Comparison of ENCODE assay signal across 8 cellular contexts in the genomic region with DNA sequence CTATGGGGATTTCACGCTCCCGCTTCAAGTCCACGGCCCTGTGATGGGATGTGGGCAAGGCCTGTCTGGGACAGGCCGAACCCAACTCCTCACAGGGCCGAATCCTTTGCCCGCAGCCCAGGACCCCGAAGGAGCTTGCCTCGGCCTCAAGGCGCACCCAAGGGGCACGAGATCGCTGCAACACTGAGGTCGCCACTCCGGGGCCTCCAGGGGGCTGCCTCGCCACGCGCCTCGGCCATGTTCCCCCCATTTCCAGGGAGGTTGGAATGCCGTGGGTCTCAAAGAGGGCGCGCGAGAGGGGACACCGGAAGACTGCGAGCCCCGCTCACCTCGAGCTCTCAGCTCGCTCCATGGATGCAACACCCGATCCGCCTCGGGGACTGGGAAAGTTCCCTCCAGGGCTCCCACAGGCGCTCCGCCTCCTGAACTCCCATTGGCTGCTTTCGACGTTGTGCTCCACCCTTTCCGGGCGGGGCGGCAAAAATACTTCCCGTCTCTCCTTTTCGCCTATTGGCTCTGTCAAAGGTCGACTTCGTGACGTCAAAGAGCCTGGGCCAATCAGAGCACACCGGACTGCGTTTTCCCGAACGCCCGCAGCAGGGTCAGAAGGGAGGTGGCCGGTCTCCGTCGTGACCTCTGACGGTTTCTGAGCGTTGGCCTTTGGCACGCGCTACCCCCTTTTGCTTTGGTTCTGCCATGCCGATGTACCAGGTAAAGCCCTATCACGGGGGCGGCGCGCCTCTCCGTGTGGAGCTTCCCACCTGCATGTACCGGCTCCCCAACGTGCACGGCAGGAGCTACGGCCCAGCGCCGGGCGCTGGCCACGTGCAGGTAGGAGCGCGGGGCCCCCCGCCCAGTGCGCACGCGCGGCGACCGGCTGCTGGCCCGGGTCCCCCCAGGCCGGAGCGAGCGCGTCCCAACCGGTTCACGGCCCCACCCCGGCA. TPM values are rescaled to one million over a fixed set of nuclear protein-coding genes. Genes with fewer than 3 reads are reported as not detected.
A peak's percentile ranks its signal among the peaks of the same experiment; 100 is the strongest.
DNase-seq lines count a peak whose midpoint lies in the region; ATAC-seq and TF ChIP-seq lines count a peak whose summit lies in the region.

A gene (plus strand): TSS at position 605 of the 944 bp plus-strand sequence. CDS start 92 bp downstream, at position 697.
A gene with protein sequence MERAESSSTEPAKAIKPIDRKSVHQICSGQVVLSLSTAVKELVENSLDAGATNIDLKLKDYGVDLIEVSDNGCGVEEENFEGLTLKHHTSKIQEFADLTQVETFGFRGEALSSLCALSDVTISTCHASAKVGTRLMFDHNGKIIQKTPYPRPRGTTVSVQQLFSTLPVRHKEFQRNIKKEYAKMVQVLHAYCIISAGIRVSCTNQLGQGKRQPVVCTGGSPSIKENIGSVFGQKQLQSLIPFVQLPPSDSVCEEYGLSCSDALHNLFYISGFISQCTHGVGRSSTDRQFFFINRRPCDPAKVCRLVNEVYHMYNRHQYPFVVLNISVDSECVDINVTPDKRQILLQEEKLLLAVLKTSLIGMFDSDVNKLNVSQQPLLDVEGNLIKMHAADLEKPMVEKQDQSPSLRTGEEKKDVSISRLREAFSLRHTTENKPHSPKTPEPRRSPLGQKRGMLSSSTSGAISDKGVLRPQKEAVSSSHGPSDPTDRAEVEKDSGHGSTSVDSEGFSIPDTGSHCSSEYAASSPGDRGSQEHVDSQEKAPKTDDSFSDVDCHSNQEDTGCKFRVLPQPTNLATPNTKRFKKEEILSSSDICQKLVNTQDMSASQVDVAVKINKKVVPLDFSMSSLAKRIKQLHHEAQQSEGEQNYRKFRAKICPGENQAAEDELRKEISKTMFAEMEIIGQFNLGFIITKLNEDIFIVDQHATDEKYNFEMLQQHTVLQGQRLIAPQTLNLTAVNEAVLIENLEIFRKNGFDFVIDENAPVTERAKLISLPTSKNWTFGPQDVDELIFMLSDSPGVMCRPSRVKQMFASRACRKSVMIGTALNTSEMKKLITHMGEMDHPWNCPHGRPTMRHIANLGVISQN (minus strand): TSS at position 382 of the 944 bp plus-strand sequence. CDS start 30 bp downstream, at position 352.

- H3K36me3 ChIP-seq in mucosa of stomach (ENCODE audit: control insufficient read depth, insufficient read depth, low read length) = no peaks in the 10 kb centered on the region

- no peaks in the 10 kb centered on the region for H3K27me3 Mint-ChIP-seq in activated T-cell treated with anti-CD3 and anti-CD28 coated beads, Interleukin-2, amount 50 U/mL, for 24 hours

- H3K27ac Mint-ChIP-seq in activated T-cell treated with anti-CD3 and anti-CD28 coated beads, Interleukin-2, amount 50 U/mL, for 24 hours = peak within 1 kb of the TSS; percentile 97

- peak within 1 kb of the TSS; percentile 84 for H3K4me3 ChIP-seq in mucosa of stomach (ENCODE audit: low read length)

- no peaks in the 10 kb centered on the region for H3K9me3 ChIP-seq in mucosa of stomach (ENCODE audit: control insufficient read depth, low read length)

- H3K27me3 ChIP-seq in mucosa of stomach (ENCODE audit: control insufficient read depth, insufficient read depth, low read length) = no peaks in the 10 kb centered on the region

- peaks cover 47% of the 10 kb centered on the region for H3K4me1 Mint-ChIP-seq in activated T-cell treated with anti-CD3 and anti-CD28 coated beads, Interleukin-2, amount 50 U/mL, for 24 hours (ENCODE audit: low read depth)

- H3K36me3 Mint-ChIP-seq in activated T-cell treated with anti-CD3 and anti-CD28 coated beads, Interleukin-2, amount 50 U/mL, for 24 hours (ENCODE audit: low read depth) = peaks cover 63% of the 10 kb centered on the region

- peak; percentile 94 for ATAC-seq in GM21717 (IDR thresholded peaks at IDR 0.05; ENCODE audit: unreplicated experiment)

- peak; percentile 96 for TF ChIP-seq POLR2A in erythroblast (IDR thresholded peaks at IDR 0.05; ENCODE audit: low read length)

- in situ Hi-C loops in KBM-7 (cut with MboI; ENCODE audit: low pct_unique_long_range_greater_than_20kb, low sequenced_read_pairs) = no loop called here

- H3K4me1 ChIP-seq in mucosa of stomach (ENCODE audit: control insufficient read depth, insufficient read depth, low read length) = peaks cover 27% of the 10 kb centered on the region

- peak; percentile 98 for DNase-seq in DMS79 (lab: John Stamatoyannopoulos, UW)
- peak; percentile 99 for DNase-seq in KBM-7
- DNase-seq in activated T-cell treated with anti-CD3 and anti-CD28 coated beads, Interleukin-2, amount 50 U/mL, for 24 hours = peak; percentile 97
- peak; percentile 98 for DNase-seq in erythroblast (lab: John Stamatoyannopoulos, UW)
- peak; percentile 88 to 93 for DNase-seq in stimulated activated CD8-positive, alpha-beta memory T cell treated with anti-CD3 and anti-CD28 coated beads, Interleukin-7, amount 100 ng/mL, for 1 hour (ENCODE audit: low read depth in 2 of 2)

- H3K9me3 Mint-ChIP-seq in activated T-cell treated with anti-CD3 and anti-CD28 coated beads, Interleukin-2, amount 50 U/mL, for 24 hours = no peaks in the 10 kb centered on the region

- H3K4me3 Mint-ChIP-seq in activated T-cell treated with anti-CD3 and anti-CD28 coated beads, Interleukin-2, amount 50 U/mL, for 24 hours = peak within 1 kb of the TSS; percentile 90

- H3K9ac ChIP-seq in mucosa of stomach (ENCODE audit: low read length) = peak within 1 kb of the TSS; percentile 59

TF ChIP-seq in PFSK-1, 5 proteins besides CTCF, POLR2A, EP300 and RAD21:
- TF ChIP-seq TAF1 (IDR thresholded peaks at IDR 0.05; ENCODE audit: borderline replicate concordance, insufficient read depth, low read length) (peak; percentile 92), FOXP2 (optimal IDR thresholded peaks at IDR 0.05; ENCODE audit: borderline replicate concordance, extremely low read depth, extremely low read length, insufficient read depth) (no peak), POLR2AphosphoS5 (IDR thresholded peaks at IDR 0.05; ENCODE audit: low read depth, low read length) (peak; percentile 86)
- TF ChIP-seq, protein P1, sequence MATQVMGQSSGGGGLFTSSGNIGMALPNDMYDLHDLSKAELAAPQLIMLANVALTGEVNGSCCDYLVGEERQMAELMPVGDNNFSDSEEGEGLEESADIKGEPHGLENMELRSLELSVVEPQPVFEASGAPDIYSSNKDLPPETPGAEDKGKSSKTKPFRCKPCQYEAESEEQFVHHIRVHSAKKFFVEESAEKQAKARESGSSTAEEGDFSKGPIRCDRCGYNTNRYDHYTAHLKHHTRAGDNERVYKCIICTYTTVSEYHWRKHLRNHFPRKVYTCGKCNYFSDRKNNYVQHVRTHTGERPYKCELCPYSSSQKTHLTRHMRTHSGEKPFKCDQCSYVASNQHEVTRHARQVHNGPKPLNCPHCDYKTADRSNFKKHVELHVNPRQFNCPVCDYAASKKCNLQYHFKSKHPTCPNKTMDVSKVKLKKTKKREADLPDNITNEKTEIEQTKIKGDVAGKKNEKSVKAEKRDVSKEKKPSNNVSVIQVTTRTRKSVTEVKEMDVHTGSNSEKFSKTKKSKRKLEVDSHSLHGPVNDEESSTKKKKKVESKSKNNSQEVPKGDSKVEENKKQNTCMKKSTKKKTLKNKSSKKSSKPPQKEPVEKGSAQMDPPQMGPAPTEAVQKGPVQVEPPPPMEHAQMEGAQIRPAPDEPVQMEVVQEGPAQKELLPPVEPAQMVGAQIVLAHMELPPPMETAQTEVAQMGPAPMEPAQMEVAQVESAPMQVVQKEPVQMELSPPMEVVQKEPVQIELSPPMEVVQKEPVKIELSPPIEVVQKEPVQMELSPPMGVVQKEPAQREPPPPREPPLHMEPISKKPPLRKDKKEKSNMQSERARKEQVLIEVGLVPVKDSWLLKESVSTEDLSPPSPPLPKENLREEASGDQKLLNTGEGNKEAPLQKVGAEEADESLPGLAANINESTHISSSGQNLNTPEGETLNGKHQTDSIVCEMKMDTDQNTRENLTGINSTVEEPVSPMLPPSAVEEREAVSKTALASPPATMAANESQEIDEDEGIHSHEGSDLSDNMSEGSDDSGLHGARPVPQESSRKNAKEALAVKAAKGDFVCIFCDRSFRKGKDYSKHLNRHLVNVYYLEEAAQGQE (IDR thresholded peaks at IDR 0.05; ENCODE audit: insufficient read depth in 1 of 2, low read depth in 2 of 2, low read length in 2 of 2) = peak; percentile 31 to 50; a peak in 1 of 4 replicates

RNA-seq across cellular contexts. Expression of the first gene that starts in this region (rescaled TPM):
- 111 TPM for polyA plus RNA-seq in PFSK-1 (2012; ENCODE audit: insufficient read length, low read depth)

RNA-seq across cellular contexts. Expression of the second gene that starts in this region (rescaled TPM):
- polyA plus RNA-seq in PFSK-1 (2012; ENCODE audit: insufficient read length, low read depth) = 17.3 TPM

Comparison
In these comparisons a context has a peak if more than half of its experiments do, and no peak if none do; other contexts are left out.
1. Peak in every context shown above with its lines: DNase-seq, ATAC-seq and H3K4me3 ChIP-seq.